8 cellular contexts compared by ENCODE assay signal in genomic region chr9:33263936-33264472, GRCh38. TPM values are rescaled to one million over a fixed set of nuclear protein-coding genes. Genes with fewer than 3 reads are reported as not detected.
A peak's percentile ranks its signal among the peaks of the same experiment; 100 is the strongest.
DNase-seq lines count a peak whose midpoint lies in the region; ATAC-seq, FAIRE-seq and TF ChIP-seq lines count a peak whose summit lies in the region.

No MANE protein-coding gene starts in this region.

- H3K27me3 ChIP-seq in Caco-2 (replicated peaks; ENCODE audit: control insufficient read depth, insufficient read depth, low read length), result no peaks in the 10 kb centered on the region
- no peaks in the 10 kb centered on the region; a peak in 1 of 5 replicates for H3K27me3 ChIP-seq in HepG2 (ENCODE audit: control insufficient read depth in 1 of 2, insufficient read depth in 2 of 2, low read length in 2 of 2)

- H3K27ac ChIP-seq in HepG2 (ENCODE audit: extremely low read length, insufficient read depth, low read length), result peak overlapping the region; percentile 82

- intact Hi-C loops in Caco-2 (cut with micrococcal nuclease; ENCODE audit: unreplicated experiment), result loop anchor here (1.0 to 10.0 kb wide), 4 partner anchors 26 to 188 kb away; partner anchors contain the start of genes NFX1 and SMU1
- intact Hi-C loops in HepG2 (cut with micrococcal nuclease; ENCODE audit: unreplicated experiment), result loop anchor here (5.0 kb wide), 1 partner anchor 37 kb away; no protein-coding TSS in a partner anchor

- no peaks in the 10 kb centered on the region for H3K27me3 Mint-ChIP-seq in Caco-2 (ENCODE audit: insufficient read depth, unreplicated experiment)
- H3K27me3 Mint-ChIP-seq in chondrocyte (ENCODE audit: low read depth), result no peaks in the 10 kb centered on the region

- H3K9me3 ChIP-seq in Caco-2 (no peaks in the 10 kb centered on the region), HepG2 (ENCODE audit: low read length) (no peaks in the 10 kb centered on the region)

- CTCF ChIA-PET in Caco-2 (lab: Charles Lee) (no interaction called here), HepG2 (lab: Yijun Ruan, JAX; ENCODE audit: low intra/inter-chr PET ratio, low total read pairs) (interaction anchor here (1.3 kb wide), 1 partner anchor 35 kb away, joined by 4 read pairs; no protein-coding TSS in a partner anchor)

- H3K4me3 Mint-ChIP-seq in Caco-2 (ENCODE audit: unreplicated experiment), result peak overlapping the region; percentile 87
- peak overlapping the region; percentile 84 for H3K4me3 Mint-ChIP-seq in chondrocyte (ENCODE audit: unreplicated experiment)

- BruUV-seq in Caco-2 (replicated peaks; lab: Mats Ljungman, UMichigan), result TSS peak; percentile 24
- BruUV-seq in HepG2 (replicated peaks; lab: Mats Ljungman, UMichigan), result TSS peak; percentile 50

- TF ChIP-seq RAD21 in HepG2 (CRISPR knock-in tag; IDR thresholded peaks at IDR 0.05), result no peak

- H3K4me3 ChIP-seq in Caco-2 (ENCODE audit: low read depth, low read length) (peak overlapping the region; percentile 100), HepG2 (replicated peaks in 1 of 3; ENCODE audit: insufficient read depth in 1 of 3, low read depth in 2 of 3, low read length in 3 of 3) (peak overlapping the region; percentile 89 to 100 (median 98))

- peak; percentile 36 for ATAC-seq in GM19455 (IDR thresholded peaks at IDR 0.05; ENCODE audit: unreplicated experiment)
- ATAC-seq in HG03558 (IDR thresholded peaks at IDR 0.05; ENCODE audit: extremely low read depth, unreplicated experiment), result peak; percentile 3
- ATAC-seq in HepG2, result peak; percentile 45

- no peaks in the 10 kb centered on the region for H4K20me1 ChIP-seq in HepG2 (ENCODE audit: insufficient read depth, low read length)

- no peak overlapping the region for H2AFZ ChIP-seq in HepG2 (ENCODE audit: low read length)

- WGBS in HepG2 (ENCODE audit: low lambda C conversion rate), result 1% methylated on average over 30 of the region's 42 CpGs

- DNase-seq in Caco-2, result peak in 1 of 2 experiments; percentile 53
- DNase-seq in UCSD-AML1 (lab: John Stamatoyannopoulos, UW; ENCODE audit: unreplicated experiment), result peak; percentile 52
- DNase-seq in chondrocyte (ENCODE audit: low spot score), result no peak
- peak; percentile 10 for DNase-seq in HepG2 (ENCODE audit: low spot score)
- peak; percentile 48 for DNase-seq in stimulated activated CD4-positive, alpha-beta T cell treated with anti-CD3 and anti-CD28 coated beads, Interleukin-4, amount 100 ng/mL, for 1 hour
- no peak for DNase-seq in NCI-H2107 (lab: John Stamatoyannopoulos, UW)

- POLR2A ChIA-PET in Caco-2 (lab: Charles Lee), result interaction anchor here (0.7 to 2.0 kb wide), 3 partner anchors 20 to 130 kb away, joined by 3 to 9 read pairs (median 3); partner anchors contain the start of gene NFX1
- POLR2A ChIA-PET in HepG2 (lab: Yijun Ruan, JAX), result interaction anchor here (0.7 to 2.1 kb wide), 12 partner anchors 10 to 239 kb away, joined by 3 to 14 read pairs (median 4); partner anchors contain the start of genes B4GALT1, DNAJA1, NFX1 and NOL6

- peaks cover 48% of the 10 kb centered on the region for H3K36me3 Mint-ChIP-seq in Caco-2 (ENCODE audit: insufficient read depth, unreplicated experiment)
- peaks cover 26% of the 10 kb centered on the region for H3K36me3 Mint-ChIP-seq in chondrocyte (ENCODE audit: low read depth)

- peak in 1 of 2 experiments; percentile 3; a peak in 1 of 4 replicates for TF ChIP-seq POLR2A in HepG2 (IDR thresholded peaks at IDR 0.05; ENCODE audit: insufficient read depth in 1 of 2, low read depth in 2 of 2, low read length in 2 of 2)

- H3K4me2 ChIP-seq in HepG2 (ENCODE audit: low read depth, low read length), result peak overlapping the region; percentile 96

- in situ Hi-C loops in HepG2 (cut with HindIII; ENCODE audit: extremely low pct_ligation_motif_present, low pct_unique_long_range_greater_than_20kb), result no loop called here

- peak overlapping the region; percentile 90 for H3K9ac ChIP-seq in HepG2 (ENCODE audit: insufficient read depth, low read depth, low read length)

- no peak for FAIRE-seq in HepG2 (lab: Jason Lieb, UNC)

- TF ChIP-seq EP300 in HepG2 (IDR thresholded peaks at IDR 0.05; ENCODE audit: low read depth in 2 of 2, low read length in 2 of 2), result no peak
- TF ChIP-seq EP300 in HepG2 (CRISPR knock-in tag; IDR thresholded peaks at IDR 0.05; ENCODE audit: borderline replicate concordance), result no peak

- peaks cover 37% of the 10 kb centered on the region for H3K79me2 ChIP-seq in HepG2 (ENCODE audit: insufficient read depth, low read length)

- no peak for TF ChIP-seq CTCF in Caco-2 (IDR thresholded peaks at IDR 0.05; ENCODE audit: insufficient read depth in 1 of 2, low read depth in 1 of 2, low read length in 1 of 2, severe bottlenecking in 1 of 2, unreplicated experiment in 1 of 2)
- no peak for TF ChIP-seq CTCF in chondrocyte (IDR thresholded peaks at IDR 0.05)
- no peak for TF ChIP-seq CTCF in HepG2 (CRISPR knock-in tag; IDR thresholded peaks at IDR 0.05)

- peak overlapping the region; percentile 87 for H3K27ac Mint-ChIP-seq in Caco-2 (ENCODE audit: unreplicated experiment)
- peak overlapping the region; percentile 75 for H3K27ac Mint-ChIP-seq in chondrocyte (ENCODE audit: unreplicated experiment)

- no peaks in the 10 kb centered on the region; the same call in 1 of the 2 replicates for H3K36me3 ChIP-seq in Caco-2 (ENCODE audit: control insufficient read depth, insufficient read depth, low read length)
- H3K36me3 ChIP-seq in HepG2 (replicated peaks in 1 of 2; ENCODE audit: control insufficient read depth in 1 of 2, insufficient read depth in 2 of 2, low read length in 2 of 2), result peaks cover 13 to 48% of the 10 kb centered on the region in 2 experiments

- H3K4me1 Mint-ChIP-seq in Caco-2 (ENCODE audit: low read depth, unreplicated experiment), result peaks cover 16% of the 10 kb centered on the region
- peaks cover 33% of the 10 kb centered on the region for H3K4me1 Mint-ChIP-seq in chondrocyte (ENCODE audit: low read depth)

- H3K4me1 ChIP-seq in Caco-2 (no peaks in the 10 kb centered on the region), HepG2 (ENCODE audit: insufficient read depth, low read length) (peaks cover 30% of the 10 kb centered on the region)

- no peaks in the 10 kb centered on the region for H3K9me3 Mint-ChIP-seq in Caco-2 (ENCODE audit: unreplicated experiment)
- H3K9me3 Mint-ChIP-seq in chondrocyte (ENCODE audit: low read depth), result no peaks in the 10 kb centered on the region

RNA-seq across cellular contexts. Expression of gene BAG1, which starts 0.5 kb away (rescaled TPM):
- total RNA-seq in Caco-2 (2022) (51.2 and 62.1 TPM in 2 replicates), chondrocyte (49.2 to 58.3 TPM (median 51.1 TPM) in 3 replicates), HepG2 (2016; rRNA removed; fragmentation: Illumina TruSeq; extraction: Trizol) (52.8 and 59.5 TPM in 2 replicates)
- 111 and 114 TPM in 2 replicates for total RNA-seq in HepG2 (2016; cell fraction: cytosol; rRNA removed; fragmentation: Illumina TruSeq; extraction: Trizol; ENCODE audit: low read depth)
- total RNA-seq in HepG2 (2016; cell fraction: insoluble cytoplasmic fraction; rRNA removed; fragmentation: Illumina TruSeq; extraction: Trizol), result 50.3 and 56.5 TPM in 2 replicates
- total RNA-seq in HepG2 (2016; cell fraction: membrane; rRNA removed; fragmentation: Illumina TruSeq; extraction: Trizol), result 127 and 134 TPM in 2 replicates
- 33.0 and 33.1 TPM in 2 replicates for total RNA-seq in HepG2 (2016; cell fraction: nucleus; rRNA removed; fragmentation: Illumina TruSeq; extraction: Trizol)
- 18.7 and 23.1 TPM in 2 replicates for polyA plus RNA-seq in HepG2 (2011; rRNA removed)
- polyA plus RNA-seq in HepG2 (2011; cell fraction: cytosol; rRNA removed), result 23.7 and 26.0 TPM in 2 replicates
- polyA plus RNA-seq in HepG2 (2011; cell fraction: nucleus; rRNA removed), result 13.1 and 14.7 TPM in 2 replicates
- 30.4 and 36.9 TPM in 2 replicates for polyA plus RNA-seq in HepG2 (2012)
- polyA plus RNA-seq in HepG2 (2016; cell fraction: cytosol; fragmentation: Illumina TruSeq; extraction: Trizol; ENCODE audit: low read depth), result 196 and 200 TPM in 2 replicates
- polyA plus RNA-seq in HepG2 (2016; cell fraction: insoluble cytoplasmic fraction; fragmentation: Illumina TruSeq; extraction: Trizol; ENCODE audit: low read depth), result 70.3 and 80.5 TPM in 2 replicates
- 164 and 169 TPM in 2 replicates for polyA plus RNA-seq in HepG2 (2016; cell fraction: membrane; fragmentation: Illumina TruSeq; extraction: Trizol; ENCODE audit: low read depth)
- 55.3 and 55.6 TPM in 2 replicates for polyA plus RNA-seq in HepG2 (2016; cell fraction: nucleus; fragmentation: Illumina TruSeq; extraction: Trizol; ENCODE audit: insufficient read depth, low read depth)
- polyA minus RNA-seq in HepG2 (2011; rRNA and poly(A)+ RNA removed; ENCODE audit: low replicate concordance), result 10.8 and 102 TPM in 2 replicates
- 7.8 and 10.2 TPM in 2 replicates for polyA minus RNA-seq in HepG2 (2011; cell fraction: cytosol; rRNA and poly(A)+ RNA removed)
- 36.7 and 43.0 TPM in 2 replicates for polyA minus RNA-seq in HepG2 (2011; cell fraction: nucleus; rRNA and poly(A)+ RNA removed)

RNA-seq across cellular contexts. Expression of gene CHMP5, which starts 0.8 kb away (rescaled TPM):
- 52.5 and 58.3 TPM in 2 replicates for total RNA-seq in Caco-2 (2022)
- 52.7 to 61.2 TPM (median 58.4 TPM) in 3 replicates for total RNA-seq in chondrocyte
- total RNA-seq in HepG2 (2016; rRNA removed; fragmentation: Illumina TruSeq; extraction: Trizol), result 57.3 and 91.4 TPM in 2 replicates
- 15.4 and 16.1 TPM in 2 replicates for total RNA-seq in HepG2 (2016; cell fraction: cytosol; rRNA removed; fragmentation: Illumina TruSeq; extraction: Trizol; ENCODE audit: low read depth)
- total RNA-seq in HepG2 (2016; cell fraction: insoluble cytoplasmic fraction; rRNA removed; fragmentation: Illumina TruSeq; extraction: Trizol), result 59.1 and 93.1 TPM in 2 replicates
- total RNA-seq in HepG2 (2016; cell fraction: membrane; rRNA removed; fragmentation: Illumina TruSeq; extraction: Trizol), result 15.5 and 22.5 TPM in 2 replicates
- total RNA-seq in HepG2 (2016; cell fraction: nucleus; rRNA removed; fragmentation: Illumina TruSeq; extraction: Trizol), result 19.9 and 22.9 TPM in 2 replicates
- 36.1 and 46.0 TPM in 2 replicates for polyA plus RNA-seq in HepG2 (2011; rRNA removed)
- 25.0 and 39.0 TPM in 2 replicates for polyA plus RNA-seq in HepG2 (2011; cell fraction: cytosol; rRNA removed)
- polyA plus RNA-seq in HepG2 (2011; cell fraction: nucleus; rRNA removed), result 9.7 and 13.5 TPM in 2 replicates
- 60.6 and 62.8 TPM in 2 replicates for polyA plus RNA-seq in HepG2 (2012)
- polyA plus RNA-seq in HepG2 (2016; cell fraction: cytosol; fragmentation: Illumina TruSeq; extraction: Trizol; ENCODE audit: low read depth), result 9.9 and 11.6 TPM in 2 replicates
- 88.3 and 97.0 TPM in 2 replicates for polyA plus RNA-seq in HepG2 (2016; cell fraction: insoluble cytoplasmic fraction; fragmentation: Illumina TruSeq; extraction: Trizol; ENCODE audit: low read depth)
- 13.7 and 14.0 TPM in 2 replicates for polyA plus RNA-seq in HepG2 (2016; cell fraction: membrane; fragmentation: Illumina TruSeq; extraction: Trizol; ENCODE audit: low read depth)
- 41.6 and 43.1 TPM in 2 replicates for polyA plus RNA-seq in HepG2 (2016; cell fraction: nucleus; fragmentation: Illumina TruSeq; extraction: Trizol; ENCODE audit: insufficient read depth, low read depth)
- polyA minus RNA-seq in HepG2 (2011; rRNA and poly(A)+ RNA removed; ENCODE audit: low replicate concordance), result 7.0 and 11.9 TPM in 2 replicates
- 18.4 and 18.5 TPM in 2 replicates for polyA minus RNA-seq in HepG2 (2011; cell fraction: cytosol; rRNA and poly(A)+ RNA removed)
- 13.6 and 14.7 TPM in 2 replicates for polyA minus RNA-seq in HepG2 (2011; cell fraction: nucleus; rRNA and poly(A)+ RNA removed)

RNA-seq across cellular contexts. Expression of gene SPINK4, which starts 24.0 kb away (rescaled TPM):
- total RNA-seq in Caco-2 (2022) (0.97 and 2.1 TPM in 2 replicates), chondrocyte (not detected in 3 replicates), HepG2 (2016; rRNA removed; fragmentation: Illumina TruSeq; extraction: Trizol) (0.53 and 0.98 TPM in 2 replicates)
- not detected in 2 replicates for total RNA-seq in HepG2 (2016; cell fraction: cytosol; rRNA removed; fragmentation: Illumina TruSeq; extraction: Trizol; ENCODE audit: low read depth)
- total RNA-seq in HepG2 (2016; cell fraction: insoluble cytoplasmic fraction; rRNA removed; fragmentation: Illumina TruSeq; extraction: Trizol), result 0.41 TPM in 1 of 2 replicates, not detected in the other
- 0.65 TPM in 1 of 2 replicates, not detected in the other for total RNA-seq in HepG2 (2016; cell fraction: membrane; rRNA removed; fragmentation: Illumina TruSeq; extraction: Trizol)
- total RNA-seq in HepG2 (2016; cell fraction: nucleus; rRNA removed; fragmentation: Illumina TruSeq; extraction: Trizol), result not detected in 2 replicates
- 2.0 and 3.4 TPM in 2 replicates for polyA plus RNA-seq in HepG2 (2011; rRNA removed)
- polyA plus RNA-seq in HepG2 (2011; cell fraction: cytosol; rRNA removed), result 3.7 and 4.0 TPM in 2 replicates
- 1.3 TPM in 1 of 2 replicates, not detected in the other for polyA plus RNA-seq in HepG2 (2011; cell fraction: nucleus; rRNA removed)
- polyA plus RNA-seq in HepG2 (2012), result 0.72 TPM in 1 of 2 replicates, not detected in the other
- not detected in 2 replicates for polyA plus RNA-seq in HepG2 (2016; cell fraction: cytosol; fragmentation: Illumina TruSeq; extraction: Trizol; ENCODE audit: low read depth)
- not detected in 2 replicates for polyA plus RNA-seq in HepG2 (2016; cell fraction: insoluble cytoplasmic fraction; fragmentation: Illumina TruSeq; extraction: Trizol; ENCODE audit: low read depth)
- polyA plus RNA-seq in HepG2 (2016; cell fraction: membrane; fragmentation: Illumina TruSeq; extraction: Trizol; ENCODE audit: low read depth), result not detected in 2 replicates
- not detected in 2 replicates for polyA plus RNA-seq in HepG2 (2016; cell fraction: nucleus; fragmentation: Illumina TruSeq; extraction: Trizol; ENCODE audit: insufficient read depth, low read depth)
- polyA minus RNA-seq in HepG2 (2011; rRNA and poly(A)+ RNA removed; ENCODE audit: low replicate concordance), result 1.7 and 183 TPM in 2 replicates
- polyA minus RNA-seq in HepG2 (2011; cell fraction: cytosol; rRNA and poly(A)+ RNA removed), result 7.4 TPM in 2 replicates
- 4.6 TPM in 1 of 2 replicates, not detected in the other for polyA minus RNA-seq in HepG2 (2011; cell fraction: nucleus; rRNA and poly(A)+ RNA removed)

RNA-seq across cellular contexts. Expression of gene NFX1, which starts 26.3 kb away (rescaled TPM):
- total RNA-seq in Caco-2 (2022), result 32.6 TPM in 2 replicates
- 26.8 to 36.6 TPM (median 28.4 TPM) in 3 replicates for total RNA-seq in chondrocyte
- 27.5 and 29.6 TPM in 2 replicates for total RNA-seq in HepG2 (2016; rRNA removed; fragmentation: Illumina TruSeq; extraction: Trizol)
- total RNA-seq in HepG2 (2016; cell fraction: cytosol; rRNA removed; fragmentation: Illumina TruSeq; extraction: Trizol; ENCODE audit: low read depth), result 10.0 and 10.5 TPM in 2 replicates
- total RNA-seq in HepG2 (2016; cell fraction: insoluble cytoplasmic fraction; rRNA removed; fragmentation: Illumina TruSeq; extraction: Trizol), result 25.5 and 27.2 TPM in 2 replicates
- total RNA-seq in HepG2 (2016; cell fraction: membrane; rRNA removed; fragmentation: Illumina TruSeq; extraction: Trizol), result 15.3 and 17.9 TPM in 2 replicates
- 28.0 and 32.9 TPM in 2 replicates for total RNA-seq in HepG2 (2016; cell fraction: nucleus; rRNA removed; fragmentation: Illumina TruSeq; extraction: Trizol)
- 23.5 and 23.9 TPM in 2 replicates for polyA plus RNA-seq in HepG2 (2011; rRNA removed)
- polyA plus RNA-seq in HepG2 (2011; cell fraction: cytosol; rRNA removed), result 17.8 and 22.5 TPM in 2 replicates
- polyA plus RNA-seq in HepG2 (2011; cell fraction: nucleus; rRNA removed), result 30.9 and 38.3 TPM in 2 replicates
- polyA plus RNA-seq in HepG2 (2012), result 22.1 and 22.8 TPM in 2 replicates
- 1.9 and 2.3 TPM in 2 replicates for polyA plus RNA-seq in HepG2 (2016; cell fraction: cytosol; fragmentation: Illumina TruSeq; extraction: Trizol; ENCODE audit: low read depth)
- 23.0 and 24.3 TPM in 2 replicates for polyA plus RNA-seq in HepG2 (2016; cell fraction: insoluble cytoplasmic fraction; fragmentation: Illumina TruSeq; extraction: Trizol; ENCODE audit: low read depth)
- 4.3 and 5.1 TPM in 2 replicates for polyA plus RNA-seq in HepG2 (2016; cell fraction: membrane; fragmentation: Illumina TruSeq; extraction: Trizol; ENCODE audit: low read depth)
- polyA plus RNA-seq in HepG2 (2016; cell fraction: nucleus; fragmentation: Illumina TruSeq; extraction: Trizol; ENCODE audit: insufficient read depth, low read depth), result 41.8 and 48.6 TPM in 2 replicates
- 62.5 and 108 TPM in 2 replicates for polyA minus RNA-seq in HepG2 (2011; rRNA and poly(A)+ RNA removed; ENCODE audit: low replicate concordance)
- 20.5 and 21.0 TPM in 2 replicates for polyA minus RNA-seq in HepG2 (2011; cell fraction: cytosol; rRNA and poly(A)+ RNA removed)
- polyA minus RNA-seq in HepG2 (2011; cell fraction: nucleus; rRNA and poly(A)+ RNA removed), result 43.5 and 59.6 TPM in 2 replicates

Comparison
In these comparisons a context has a peak if more than half of its experiments do, and no peak if none do; other contexts are left out.
1. DNase-seq: peak in UCSD-AML1 (single experiment), HepG2 (single experiment) and stimulated activated CD4-positive, alpha-beta T cell treated with anti-CD3 and anti-CD28 coated beads, Interleukin-4, amount 100 ng/mL, for 1 hour (single experiment); none in chondrocyte (single experiment) and NCI-H2107 (single experiment).
2. Peak in every context shown above with its lines, with median percentiles within 50 percentile points of each other: ATAC-seq.